Comparison of ENCODE assay signal across 6 cellular contexts in genomic region chr7:23279819-23280525, GRCh38. TPM values are rescaled to one million over a fixed set of nuclear protein-coding genes. Genes with fewer than 3 reads are reported as not detected.
"Had no signal": no experiment of that assay in that cellular context is flagged by ENCODE, and none has a peak within 500 bp of the region (broad histone marks: within the 10 kb centered on the region; RNA-seq: fewer than 3 reads in every experiment).

No MANE protein-coding gene starts in this region.

- H3K27ac ChIP-seq: HL-60 had no signal

- DNase-seq: KBM-7, KG1 had no signal

- H3K27me3 Mint-ChIP-seq: IgD-negative memory B cell had no signal

- H3K4me3 ChIP-seq: K562 had no signal

- ATAC-seq: HepG2, K562 had no signal

- H3K27ac Mint-ChIP-seq: IgD-negative memory B cell had no signal

- H3K9me3 Mint-ChIP-seq: IgD-negative memory B cell had no signal

- H3K4me3 Mint-ChIP-seq: IgD-negative memory B cell had no signal

- H3K36me3 Mint-ChIP-seq: IgD-negative memory B cell had no signal

RNA-seq across cellular contexts. Expression of gene GPNMB, which starts 33.4 kb away (rescaled TPM):
- polyA plus RNA-seq: IgD-negative memory B cell had no signal
